ENCODE assay signal across 12 cellular contexts in the genomic region with DNA sequence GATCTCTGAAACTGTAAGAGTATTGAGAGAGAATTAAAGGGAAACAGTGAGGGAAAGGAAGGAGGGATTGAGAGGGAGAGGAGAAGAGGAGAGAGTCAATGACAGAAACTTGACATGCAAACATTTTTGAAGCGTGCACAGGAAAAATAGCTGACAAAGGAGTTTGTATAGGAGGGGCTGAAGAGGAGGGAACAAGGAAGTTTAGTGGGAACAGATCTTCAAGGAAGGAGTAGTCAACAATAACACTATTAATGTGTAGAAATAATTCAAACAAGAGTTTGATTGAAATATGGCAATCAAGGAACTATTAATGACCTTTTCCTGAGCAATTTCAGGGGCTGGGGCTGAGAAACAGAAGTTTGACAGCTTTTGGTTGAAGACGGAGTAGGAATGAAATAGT. TPM values are rescaled to one million over a fixed set of nuclear protein-coding genes. Genes with fewer than 3 reads are reported as not detected.
"Had no signal": no experiment of that assay in that cellular context is flagged by ENCODE, and none has a peak within 500 bp of the region (broad histone marks: within the 10 kb centered on the region; RNA-seq: fewer than 3 reads in every experiment).

No MANE protein-coding gene starts in this region.

RNA-seq across cellular contexts. Expression of a gene that starts 4.0 kb away (rescaled TPM):
- total RNA-seq: activated CD4-positive, alpha-beta memory T cell treated with anti-CD3 and anti-CD28 coated beads, Interleukin-2, amount 10 ng/mL, durations not matched to agents 7 days and 5 days; activated CD4-positive, alpha-beta T cell treated with anti-CD3 and anti-CD28 coated beads for 36 hours; activated CD4-positive, alpha-beta T cell treated with anti-CD3 and anti-CD28 coated beads, Interleukin-2, amount 10 ng/mL, durations not matched to agents 7 days and 5 days; activated CD8-positive, alpha-beta T cell treated with anti-CD3 and anti-CD28 coated beads, Interleukin-2, amount 10 ng/mL, durations not matched to agents 7 days and 5 days; activated naive CD8-positive, alpha-beta T cell treated with anti-CD3 and anti-CD28 coated beads, Interleukin-2, amount 10 ng/mL, durations not matched to agents 7 days and 5 days; activated T-helper 2 cell treated with anti-CD3 and anti-CD28 coated beads, Interferon-gamma antibody, Interleukin-2, Interleukin-4, amounts not matched to agents 10 μg/mL and 5 μg/mL and 100 μg/mL, durations not matched to agents 14 hours and 24 hours and 36 hours; ascending aorta; bronchial epithelial cell; cardiac muscle cell; T-helper 1 cell treated with Interleukin-12 subunit alpha and Interleukin-12 subunit beta and Interleukin-4 antibody, amounts not matched to agents 30 ng/mL and 1 ng/mL, for 36 hours; T-helper 2 cell treated with Interferon-gamma antibody and Interleukin-4, amounts not matched to agents 100 ng/mL and 5 ng/mL, for 36 hours; WTC11 had no signal
- polyA plus RNA-seq: cardiac muscle cell had no signal

RNA-seq across cellular contexts. Expression of a gene that starts 27.9 kb away (rescaled TPM):
- total RNA-seq: activated CD4-positive, alpha-beta T cell treated with anti-CD3 and anti-CD28 coated beads for 36 hours; activated CD4-positive, alpha-beta T cell treated with anti-CD3 and anti-CD28 coated beads, Interleukin-2, amount 10 ng/mL, durations not matched to agents 7 days and 5 days; activated CD8-positive, alpha-beta T cell treated with anti-CD3 and anti-CD28 coated beads, Interleukin-2, amount 10 ng/mL, durations not matched to agents 7 days and 5 days; activated T-helper 2 cell treated with anti-CD3 and anti-CD28 coated beads, Interferon-gamma antibody, Interleukin-2, Interleukin-4, amounts not matched to agents 10 μg/mL and 5 μg/mL and 100 μg/mL, durations not matched to agents 14 hours and 24 hours and 36 hours; bronchial epithelial cell; cardiac muscle cell; T-helper 1 cell treated with Interleukin-12 subunit alpha and Interleukin-12 subunit beta and Interleukin-4 antibody, amounts not matched to agents 30 ng/mL and 1 ng/mL, for 36 hours had no signal
- polyA plus RNA-seq: cardiac muscle cell had no signal
